Comparison of ENCODE assay signal across 28 cellular contexts in the genomic region with DNA sequence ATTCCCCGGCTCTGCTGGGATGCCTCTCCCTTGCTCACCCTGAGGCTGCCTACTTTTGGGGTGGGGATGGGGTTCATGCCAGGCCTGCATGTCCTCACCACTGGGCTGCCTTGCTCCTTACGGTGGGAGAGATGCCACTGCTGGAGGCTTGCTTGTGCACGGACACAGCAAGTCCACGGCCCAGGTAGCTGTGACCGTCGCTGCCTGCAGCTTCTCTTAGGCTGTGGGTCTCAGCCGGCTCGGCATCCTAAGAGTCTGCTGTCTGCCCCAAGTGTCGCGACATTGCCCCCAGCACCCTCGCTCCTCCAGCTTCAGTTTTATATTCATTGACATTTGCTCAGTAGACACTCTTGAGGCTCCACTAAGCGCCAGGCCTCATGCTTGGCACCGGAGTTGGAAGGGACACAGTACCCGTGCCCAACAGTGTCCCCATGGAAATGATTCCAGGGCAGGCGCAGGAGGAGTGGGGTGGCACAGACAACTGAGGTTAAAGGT. TPM values are rescaled to one million over a fixed set of nuclear protein-coding genes. Genes with fewer than 3 reads are reported as not detected.
DNase-seq lines count a peak whose midpoint lies in the region; ATAC-seq and TF ChIP-seq lines count a peak whose summit lies in the region.
"Had no signal": no experiment of that assay in that cellular context is flagged by ENCODE, and none has a peak within 500 bp of the region (broad histone marks: within the 10 kb centered on the region; RNA-seq: fewer than 3 reads in every experiment).

No MANE protein-coding gene starts in this region.

- ATAC-seq in GM21717 (IDR thresholded peaks at IDR 0.05; ENCODE audit: unreplicated experiment): no peak
- ATAC-seq in body of pancreas: no peak
- ATAC-seq: GM23338, K562 had no signal

- H3K4me3 ChIP-seq in H7 (ENCODE audit: insufficient read depth, low read depth, low read length): no peak overlapping the region
- H3K4me3 ChIP-seq in skeletal muscle tissue (ENCODE audit: low read length in 3 of 3): no peak overlapping the region
- H3K4me3 ChIP-seq in body of pancreas: no peak overlapping the region
- H3K4me3 ChIP-seq: GM23338, HAP-1, K562 had no signal

- H3K4me1 ChIP-seq in skeletal muscle tissue (ENCODE audit: control insufficient read depth in 3 of 3, insufficient read depth in 3 of 3, low read length in 3 of 3): peaks cover 23 to 66% (median 39%) of the 10 kb centered on the region in 3 donors
- H3K4me1 ChIP-seq in body of pancreas: peaks cover 17% of the 10 kb centered on the region

- H3K9ac ChIP-seq in skeletal muscle tissue (ENCODE audit: low read depth in 1 of 3, low read length in 3 of 3): peak overlapping the region in 1 of 3 donors; percentile 11

- peak; percentile 30 for DNase-seq in activated CD8-positive, alpha-beta memory T cell treated with anti-CD3 and anti-CD28 coated beads for 24 hours
- no peak for DNase-seq in activated CD8-positive, alpha-beta memory T cell treated with anti-CD3 and anti-CD28 coated beads, Interleukin-2, amount 50 U/mL, for 4 hours
- DNase-seq in H7 (peak; percentile 35), mesenteric fat pad (ENCODE audit: low spot score) (peak; percentile 59), middle frontal gyrus (ENCODE audit: extremely low spot score, low spot score) (no peak), body of pancreas (no peak)
- DNase-seq: 8988T; ACHN; BE2C; CD4-positive, CD25-positive, alpha-beta regulatory T cell; DMS153; DND-41; HFFc6; Kasumi-1; MV-4-11; NCI-H1105; NCI-H1436 treated with DMSO at 0.1 percent for 48 hours; NCI-H187 treated with DMSO at 0.1 percent for 48 hours; NCI-H2107; NCI-H446; NCI-H524 treated with DMSO at 0.1 percent for 48 hours; NCI-H774; SIG-M5 had no signal

- H3K36me3 ChIP-seq in H7 (replicated peaks; ENCODE audit: control insufficient read depth, insufficient read depth, low read length) (peaks cover 1% of the 10 kb centered on the region; the same call in 1 of the 2 replicates), skeletal muscle tissue (ENCODE audit: control insufficient read depth in 3 of 3, insufficient read depth in 3 of 3, low read length in 3 of 3) (peaks cover 0 to 5% (median 2%) of the 10 kb centered on the region in 3 donors), body of pancreas (replicated peaks in 1 of 2; ENCODE audit: insufficient read depth in 1 of 2, low read depth in 2 of 2) (peaks cover 0 to 4% of the 10 kb centered on the region in 2 donors)
- H3K36me3 ChIP-seq: BE2C had no signal

- H3K9me3 ChIP-seq in skeletal muscle tissue (ENCODE audit: control insufficient read depth in 3 of 3, low read length in 3 of 3): no peaks in the 10 kb centered on the region
- no peaks in the 10 kb centered on the region for H3K9me3 ChIP-seq in body of pancreas
- H3K9me3 ChIP-seq: BE2C, HAP-1 had no signal

- H3K27me3 ChIP-seq in H7 (ENCODE audit: control insufficient read depth, insufficient read depth, low read length) (no peaks in the 10 kb centered on the region), skeletal muscle tissue (ENCODE audit: control insufficient read depth in 3 of 3, insufficient read depth in 3 of 3, low read length in 3 of 3) (no peaks in the 10 kb centered on the region), body of pancreas (no peaks in the 10 kb centered on the region)
- H3K27me3 ChIP-seq: BE2C had no signal

- H3K27ac ChIP-seq in skeletal muscle tissue (ENCODE audit: low read depth, low read length) (peak overlapping the region; percentile 26), body of pancreas (no peak overlapping the region)

- intact Hi-C loops in body of pancreas (cut with DNase I): no loop called here

- no peak for TF ChIP-seq POLR2A in body of pancreas (IDR thresholded peaks at IDR 0.05)

- 93 to 96% methylated on average over 15 of the region's 15 CpGs for WGBS in body of pancreas, 2 donors

- TF ChIP-seq CTCF in body of pancreas (IDR thresholded peaks at IDR 0.05): no peak

RNA-seq across cellular contexts. Expression of a gene that starts 58.3 kb away (rescaled TPM):
- total RNA-seq in H7 (2014; rRNA removed; shearing (Covaris generic)): 55.8 and 58.3 TPM in 2 replicates
- 54.3 TPM for total RNA-seq in mesenteric fat pad
- total RNA-seq in skeletal muscle tissue: 40.2 TPM
- total RNA-seq in body of pancreas: 10 to 100 TPM; 10.5 to 20.0 TPM

Comparison
In these comparisons a context has a peak if more than half of its experiments do, and no peak if none do; other contexts are left out.
1. DNase-seq: peak in activated CD8-positive, alpha-beta memory T cell treated with anti-CD3 and anti-CD28 coated beads for 24 hours (single experiment), H7 (single experiment) and mesenteric fat pad (single experiment); none in activated CD8-positive, alpha-beta memory T cell treated with anti-CD3 and anti-CD28 coated beads, Interleukin-2, amount 50 U/mL, for 4 hours (single experiment), middle frontal gyrus (single experiment) and body of pancreas (0 of 4).